ENCODE assay signal across 16 cellular contexts in genomic region chr9:85702191-85702590, GRCh38. TPM values are rescaled to one million over a fixed set of nuclear protein-coding genes. Genes with fewer than 3 reads are reported as not detected.
DNase-seq lines count a peak whose midpoint lies in the region; ATAC-seq, FAIRE-seq and TF ChIP-seq lines count a peak whose summit lies in the region.
"Had no signal": no experiment of that assay in that cellular context is flagged by ENCODE, and none has a peak within 500 bp of the region (broad histone marks: within the 10 kb centered on the region; RNA-seq: fewer than 3 reads in every experiment).

No MANE protein-coding gene starts in this region.

- no peak overlapping the region for H3K9ac ChIP-seq in Loucy (ENCODE audit: low read depth, low read length, poor library complexity, severe bottlenecking)

- H3K4me2 ChIP-seq in Loucy (ENCODE audit: low read depth, low read length, poor library complexity, severe bottlenecking), result peak overlapping the region; percentile 35

- no peaks in the 10 kb centered on the region for H3K9me2 ChIP-seq in Loucy (replicated peaks; ENCODE audit: low read depth, low read length)

- H3F3A ChIP-seq in Loucy (ENCODE audit: low read depth), result no peaks in the 10 kb centered on the region

- no peak overlapping the region for H3K4me3 Mint-ChIP-seq in effector memory CD8-positive, alpha-beta T cell
- H3K4me3 Mint-ChIP-seq in activated T-helper 1 cell treated with anti-CD3 and anti-CD28 coated beads, Interleukin-12 subunit alpha, Interleukin-12 subunit beta, Interleukin-2, Interleukin-4 antibody, amounts not matched to agents 30 ng/mL and 10 ng/mL and 1 ng/mL, durations not matched to agents 14 hours and 24 hours and 36 hours, result no peak overlapping the region

- no peaks in the 10 kb centered on the region for H3K9me3 Mint-ChIP-seq in effector memory CD8-positive, alpha-beta T cell
- no peaks in the 10 kb centered on the region for H3K9me3 Mint-ChIP-seq in activated T-helper 1 cell treated with anti-CD3 and anti-CD28 coated beads, Interleukin-12 subunit alpha, Interleukin-12 subunit beta, Interleukin-2, Interleukin-4 antibody, amounts not matched to agents 30 ng/mL and 10 ng/mL and 1 ng/mL, durations not matched to agents 14 hours and 24 hours and 36 hours

- TF ChIP-seq CTCF in Loucy (conservative IDR thresholded peaks at IDR 0.05; ENCODE audit: low read length) (no peak), neutrophil (IDR thresholded peaks at IDR 0.05) (no peak)

- DNase-seq in effector memory CD8-positive, alpha-beta T cell, result no peak
- no peak for DNase-seq in activated T-helper 1 cell treated with anti-CD3 and anti-CD28 coated beads, Interleukin-12 subunit alpha, Interleukin-12 subunit beta, Interleukin-2, Interleukin-4 antibody, amounts not matched to agents 30 ng/mL and 10 ng/mL and 1 ng/mL, durations not matched to agents 14 hours and 24 hours and 36 hours (ENCODE audit: low spot score)
- no peak for DNase-seq in SKM-1 (lab: John Stamatoyannopoulos, UW; ENCODE audit: unreplicated experiment)
- DNase-seq in cerebellar nuclear complex (lab: John Stamatoyannopoulos, UW), result no peak
- DNase-seq: ACHN, DMS79 treated with DMSO at 0.1 percent for 48 hours, NCI-H1105, NCI-H1694, NCI-H2227 treated with DMSO at 0.1 percent for 48 hours, NCI-H510A treated with DMSO at 0.1 percent for 48 hours had no signal

- no peaks in the 10 kb centered on the region for H3K9me3 ChIP-seq in Loucy (ENCODE audit: insufficient read depth, low read depth, low read length)
- H3K9me3 ChIP-seq in neutrophil, result no peaks in the 10 kb centered on the region
- H3K9me3 ChIP-seq: HAP-1 had no signal

- H3K36me3 ChIP-seq in Loucy (ENCODE audit: insufficient read depth, low read length) (no peaks in the 10 kb centered on the region), neutrophil (no peaks in the 10 kb centered on the region)
- H3K36me3 ChIP-seq: HAP-1 had no signal

- H3K27me3 ChIP-seq in Loucy (ENCODE audit: insufficient read depth, low read length, poor library complexity, severe bottlenecking) (no peaks in the 10 kb centered on the region), neutrophil (no peaks in the 10 kb centered on the region)

- no peaks in the 10 kb centered on the region for H3K27me3 Mint-ChIP-seq in effector memory CD8-positive, alpha-beta T cell
- no peaks in the 10 kb centered on the region for H3K27me3 Mint-ChIP-seq in activated T-helper 1 cell treated with anti-CD3 and anti-CD28 coated beads, Interleukin-12 subunit alpha, Interleukin-12 subunit beta, Interleukin-2, Interleukin-4 antibody, amounts not matched to agents 30 ng/mL and 10 ng/mL and 1 ng/mL, durations not matched to agents 14 hours and 24 hours and 36 hours (ENCODE audit: insufficient read depth)

- no peak overlapping the region for H3K4me3 ChIP-seq in Loucy (ENCODE audit: low read length, poor library complexity, severe bottlenecking)
- no peak overlapping the region for H3K4me3 ChIP-seq in neutrophil (ENCODE audit: low read depth in 1 of 2, low read length in 1 of 2)
- H3K4me3 ChIP-seq: HAP-1 had no signal

- H3K36me3 Mint-ChIP-seq in effector memory CD8-positive, alpha-beta T cell (ENCODE audit: insufficient read depth), result peaks cover 15% of the 10 kb centered on the region
- peaks cover 14% of the 10 kb centered on the region for H3K36me3 Mint-ChIP-seq in activated T-helper 1 cell treated with anti-CD3 and anti-CD28 coated beads, Interleukin-12 subunit alpha, Interleukin-12 subunit beta, Interleukin-2, Interleukin-4 antibody, amounts not matched to agents 30 ng/mL and 10 ng/mL and 1 ng/mL, durations not matched to agents 14 hours and 24 hours and 36 hours (ENCODE audit: low read depth)

- ATAC-seq in effector memory CD8-positive, alpha-beta T cell (replicated peaks), result no peak

- 0 out of 2 replicates have a peak, but pooled peaks cover 8% of the 10 kb centered on the region for H3K79me2 ChIP-seq in Loucy (ENCODE audit: insufficient read depth, low read length)

- H2AFZ ChIP-seq in Loucy (ENCODE audit: low read length), result no peak overlapping the region

- H3K4me1 Mint-ChIP-seq in effector memory CD8-positive, alpha-beta T cell (ENCODE audit: low read depth in 2 of 2), result peaks cover 25 to 51% of the 10 kb centered on the region in 2 donors
- no peaks in the 10 kb centered on the region for H3K4me1 Mint-ChIP-seq in activated T-helper 1 cell treated with anti-CD3 and anti-CD28 coated beads, Interleukin-12 subunit alpha, Interleukin-12 subunit beta, Interleukin-2, Interleukin-4 antibody, amounts not matched to agents 30 ng/mL and 10 ng/mL and 1 ng/mL, durations not matched to agents 14 hours and 24 hours and 36 hours (ENCODE audit: low read depth)

- H3K27ac Mint-ChIP-seq in effector memory CD8-positive, alpha-beta T cell, result peak overlapping the region; percentile 6 to 59
- no peak overlapping the region for H3K27ac Mint-ChIP-seq in activated T-helper 1 cell treated with anti-CD3 and anti-CD28 coated beads, Interleukin-12 subunit alpha, Interleukin-12 subunit beta, Interleukin-2, Interleukin-4 antibody, amounts not matched to agents 30 ng/mL and 10 ng/mL and 1 ng/mL, durations not matched to agents 14 hours and 24 hours and 36 hours

- FAIRE-seq in G401.6 (lab: Jason Lieb, UNC), result peak; percentile 39

- peak overlapping the region; percentile 32 for H3K27ac ChIP-seq in neutrophil
- H3K27ac ChIP-seq: C4-2B, RWPE1 had no signal

- intact Hi-C loops in activated T-helper 1 cell treated with anti-CD3 and anti-CD28 coated beads, Interleukin-12 subunit alpha, Interleukin-12 subunit beta, Interleukin-2, Interleukin-4 antibody, amounts not matched to agents 30 ng/mL and 10 ng/mL and 1 ng/mL, durations not matched to agents 14 hours and 24 hours and 36 hours (cut with micrococcal nuclease), result no loop called here

- peaks cover 14% of the 10 kb centered on the region for H3K4me1 ChIP-seq in Loucy (ENCODE audit: insufficient read depth, low read length, poor library complexity, severe bottlenecking)
- H3K4me1 ChIP-seq in neutrophil (ENCODE audit: control insufficient read depth in 1 of 2, insufficient read depth in 1 of 2, low read depth in 1 of 2, low read length in 1 of 2), result peaks cover 54 to 69% of the 10 kb centered on the region in 2 experiments
- H3K4me1 ChIP-seq: HAP-1 had no signal

- H4K20me1 ChIP-seq in Loucy (ENCODE audit: insufficient read depth, low read length, poor library complexity, severe bottlenecking), result no peaks in the 10 kb centered on the region

RNA-seq across cellular contexts. Expression of gene AGTPBP1, which starts 39.6 kb away (rescaled TPM):
- 23.5 and 26.2 TPM in 2 replicates for total RNA-seq in activated T-helper 1 cell treated with anti-CD3 and anti-CD28 coated beads, Interleukin-12 subunit alpha, Interleukin-12 subunit beta, Interleukin-2, Interleukin-4 antibody, amounts not matched to agents 30 ng/mL and 10 ng/mL and 1 ng/mL, durations not matched to agents 14 hours and 24 hours and 36 hours
